In genomic region chr5:143594913-143595818, GRCh38 we compare ENCODE assay signal across 9 cellular contexts.
DNase-seq lines count a peak whose midpoint lies in the region; ATAC-seq lines count a peak whose summit lies in the region.
"Had no signal": no experiment of that assay in that cellular context is flagged by ENCODE, and none has a peak within 500 bp of the region (broad histone marks: within the 10 kb centered on the region; RNA-seq: fewer than 3 reads in every experiment).

No MANE protein-coding gene starts in this region.

- peak; percentile 31 for ATAC-seq in HG02759 (IDR thresholded peaks at IDR 0.05; ENCODE audit: unreplicated experiment)
- no peak for ATAC-seq in GM19324 (IDR thresholded peaks at IDR 0.05; ENCODE audit: low FRiP score, unreplicated experiment)
- no peak for ATAC-seq in GM21367 (IDR thresholded peaks at IDR 0.05; ENCODE audit: unreplicated experiment)

- DNase-seq in Caki2 (ENCODE audit: low read depth) = peak; percentile 69
- peak; percentile 66 for DNase-seq in SHP77 treated with DMSO at 0.1 percent for 48 hours (lab: John Stamatoyannopoulos, UW)
- peak; percentile 72 for DNase-seq in iris pigment epithelial cell (ENCODE audit: low read depth)
- DNase-seq in stimulated activated naive CD4-positive, alpha-beta T cell (lab: John Stamatoyannopoulos, UW) = no peak
- no peak for DNase-seq in DMS114 treated with DMSO at 0.1 percent for 48 hours (lab: John Stamatoyannopoulos, UW; ENCODE audit: unreplicated experiment)
- DNase-seq: lower lobe of right lung had no signal

- in situ Hi-C loops in Caki2 (cut with HindIII; ENCODE audit: low pct_unique_long_range_greater_than_20kb, low sequenced_read_pairs) = no loop called here

Comparison
In these comparisons a context has a peak if more than half of its experiments do, and no peak if none do; other contexts are left out.
1. DNase-seq: peak in Caki2 (single experiment), SHP77 treated with DMSO at 0.1 percent for 48 hours (single experiment) and iris pigment epithelial cell (single experiment); none in stimulated activated naive CD4-positive, alpha-beta T cell (0 of 6) and DMS114 treated with DMSO at 0.1 percent for 48 hours (single experiment).